ENCODE assay signal across 21 cellular contexts in genomic region chr6:166584046-166584679, GRCh38. TPM values are rescaled to one million over a fixed set of nuclear protein-coding genes. Genes with fewer than 3 reads are reported as not detected.
DNase-seq lines count a peak whose midpoint lies in the region; ATAC-seq and TF ChIP-seq lines count a peak whose summit lies in the region.
"Had no signal": no experiment of that assay in that cellular context is flagged by ENCODE, and none has a peak within 500 bp of the region (broad histone marks: within the 10 kb centered on the region; RNA-seq: fewer than 3 reads in every experiment).

No MANE protein-coding gene starts in this region.

- H3K79me2 ChIP-seq in GM23248 (ENCODE audit: insufficient read depth) (peaks cover 75% of the 10 kb centered on the region), trophoblast cell (ENCODE audit: control insufficient read depth, insufficient read depth, low read length, poor library complexity) (no peaks in the 10 kb centered on the region)

- in situ Hi-C loops in GM23248 (cut with MboI), result no loop called here

- no peaks in the 10 kb centered on the region for H4K20me1 ChIP-seq in GM23248 (ENCODE audit: insufficient read depth)

- H3K27me3 ChIP-seq in GM23248 (replicated peaks; ENCODE audit: insufficient read depth), result no peaks in the 10 kb centered on the region
- no peaks in the 10 kb centered on the region for H3K27me3 ChIP-seq in lower lobe of right lung (ENCODE audit: low read depth)
- H3K27me3 ChIP-seq in trophoblast cell (ENCODE audit: insufficient read depth, low read length), result no peaks in the 10 kb centered on the region

- H2AK5ac ChIP-seq in trophoblast cell (ENCODE audit: low read length), result no peak overlapping the region

- no peaks in the 10 kb centered on the region for H3K79me1 ChIP-seq in trophoblast cell (ENCODE audit: low read length)

- H3K4me1 Mint-ChIP-seq in CD14-positive monocyte, result peaks cover 41% of the 10 kb centered on the region

- H3K4me1 ChIP-seq in GM23248 (ENCODE audit: insufficient read depth), result peaks cover 22% of the 10 kb centered on the region
- peaks cover 19% of the 10 kb centered on the region for H3K4me1 ChIP-seq in lower lobe of right lung
- peaks cover 2 to 8% of the 10 kb centered on the region in 2 experiments for H3K4me1 ChIP-seq in trophoblast cell (ENCODE audit: control insufficient read depth in 1 of 2, insufficient read depth in 2 of 2, low read length in 2 of 2)

- H3K27me3 Mint-ChIP-seq in CD14-positive monocyte (ENCODE audit: low read depth in 3 of 3), result peaks cover 0 to 2% (median 2%) of the 10 kb centered on the region in 3 donors
- H3K27me3 Mint-ChIP-seq: natural killer cell treated with Interleukin-12 subunit alpha and Interleukin-12 subunit beta and Interleukin-15 and Interleukin-18, amount 100 ng/mL, for 72 hours had no signal

- H3K27ac Mint-ChIP-seq in CD14-positive monocyte, result peak overlapping the region in 4 of 7 donors; percentile 2 to 53 (median 13)
- H3K27ac Mint-ChIP-seq: activated T-cell treated with anti-CD3 and anti-CD28 coated beads, Interleukin-2, amount 50 U/mL, for 72 hours; CD8-positive, alpha-beta memory T cell; natural killer cell treated with Interleukin-12 subunit alpha and Interleukin-12 subunit beta and Interleukin-15 and Interleukin-18, amount 100 ng/mL, for 72 hours had no signal

- no peak overlapping the region for H3K14ac ChIP-seq in trophoblast cell (ENCODE audit: low read length)

- H3K9me3 ChIP-seq in GM23248 (ENCODE audit: low read depth) (no peaks in the 10 kb centered on the region), lower lobe of right lung (no peaks in the 10 kb centered on the region), trophoblast cell (ENCODE audit: insufficient read depth, low read depth, low read length) (no peaks in the 10 kb centered on the region)
- H3K9me3 ChIP-seq: thoracic aorta had no signal

- 68 to 70% methylated on average over 3 of the region's 3 CpGs for WGBS in GM23248 (ENCODE audit: low coverage in 1 of 2, low lambda C conversion rate in 2 of 2, missing lambda C conversion rate in 2 of 2), 2 experiments
- no CpG with 5 or more reads among the region's 3 CpGs for WGBS in trophoblast cell (ENCODE audit: extremely low coverage, insufficient coverage, insufficient read length)

- H3K36me3 Mint-ChIP-seq in CD14-positive monocyte, result no peaks in the 10 kb centered on the region
- H3K36me3 Mint-ChIP-seq: CD8-positive, alpha-beta memory T cell; natural killer cell treated with Interleukin-12 subunit alpha and Interleukin-12 subunit beta and Interleukin-15 and Interleukin-18, amount 100 ng/mL, for 72 hours had no signal

- peak overlapping the region; percentile 60 for H3K9ac ChIP-seq in GM23248
- H3K9ac ChIP-seq in trophoblast cell (ENCODE audit: low read length), result no peak overlapping the region

- peak overlapping the region; percentile 45 for H3K4me2 ChIP-seq in GM23248 (ENCODE audit: unreplicated experiment)
- no peak overlapping the region for H3K4me2 ChIP-seq in trophoblast cell (ENCODE audit: low read length)

- peaks cover 9% of the 10 kb centered on the region for H3F3A ChIP-seq in GM23248 (ENCODE audit: insufficient read depth)

- H3K4me3 ChIP-seq in GM23248, result no peak overlapping the region
- H3K4me3 ChIP-seq in lower lobe of right lung, result no peak overlapping the region
- no peak overlapping the region for H3K4me3 ChIP-seq in trophoblast cell (ENCODE audit: low read depth, low read length)
- H3K4me3 ChIP-seq: thoracic aorta had no signal

- H2BK120ac ChIP-seq in trophoblast cell (ENCODE audit: insufficient read depth, low read length, poor library complexity), result no peak overlapping the region

- no peak overlapping the region for H3K23ac ChIP-seq in trophoblast cell (ENCODE audit: low read length)

- ATAC-seq in lower lobe of right lung, result peak; percentile 7 to 18
- ATAC-seq in HG03196 (IDR thresholded peaks at IDR 0.05; ENCODE audit: unreplicated experiment), result no peak
- ATAC-seq: activated T-cell treated with anti-CD3 and anti-CD28 coated beads, Interleukin-2, amount 50 U/mL, for 72 hours; sciatic nerve had no signal

- H3K9me2 ChIP-seq in GM23248 (ENCODE audit: insufficient read depth), result no peaks in the 10 kb centered on the region

- H3K4me3 Mint-ChIP-seq in CD14-positive monocyte, result peak overlapping the region in 1 of 2 donors; percentile 15
- H3K4me3 Mint-ChIP-seq: activated T-cell treated with anti-CD3 and anti-CD28 coated beads, Interleukin-2, amount 50 U/mL, for 72 hours; CD8-positive, alpha-beta memory T cell; natural killer cell treated with Interleukin-12 subunit alpha and Interleukin-12 subunit beta and Interleukin-15 and Interleukin-18, amount 100 ng/mL, for 72 hours had no signal

- DNase-seq in CD14-positive monocyte (ENCODE audit: low spot score), result no peak
- peak; percentile 41 for DNase-seq in GM23248
- peak; percentile 20 for DNase-seq in NOMO-1 treated with dmso at 0.1 percent for 144 hours (lab: John Stamatoyannopoulos, UW; ENCODE audit: unreplicated experiment)
- DNase-seq in lower lobe of right lung, result no peak
- DNase-seq in NCI-H2029 treated with DMSO at 0.1 percent for 48 hours (lab: John Stamatoyannopoulos, UW), result no peak
- no peak for DNase-seq in trophoblast cell
- DNase-seq: activated CD4-positive, CD25-positive, alpha-beta regulatory T cell treated with anti-CD3 and anti-CD28 coated beads, Interleukin-2, amount 50 U/mL, for 72 hours; activated naive CD4-positive, alpha-beta T cell treated with Interleukin-2 at 50 U/mL for 16 hours; activated T-cell treated with anti-CD3 and anti-CD28 coated beads, Interleukin-2, amount 50 U/mL, for 72 hours; CD8-positive, alpha-beta memory T cell; effector memory CD4-positive, alpha-beta T cell; NCI-H1092 treated with DMSO at 0.1 percent for 48 hours; NCI-H1930; NCI-H226; SIG-M5; stimulated activated naive CD4-positive, alpha-beta T cell treated with Interleukin-2 at 50 U/mL for 16 hours; T-helper 1 cell had no signal

- no peak overlapping the region for H3K4ac ChIP-seq in trophoblast cell (ENCODE audit: low read depth, low read length)

- H3K18ac ChIP-seq in trophoblast cell (ENCODE audit: low read length), result no peak overlapping the region

- H2BK12ac ChIP-seq in trophoblast cell (ENCODE audit: low read length), result no peak overlapping the region

- no peak for TF ChIP-seq CTCF in CD14-positive monocyte (IDR thresholded peaks at IDR 0.05)
- TF ChIP-seq CTCF in lower lobe of right lung (IDR thresholded peaks at IDR 0.05), result no peak

- H4K8ac ChIP-seq in trophoblast cell (ENCODE audit: low read depth, low read length), result no peak overlapping the region

- no peak overlapping the region for H2AFZ ChIP-seq in GM23248
- H2AFZ ChIP-seq in trophoblast cell (ENCODE audit: insufficient read depth, low read length, poor library complexity), result no peak overlapping the region

- H3K27ac ChIP-seq in GM23248 (peak overlapping the region; percentile 71), lower lobe of right lung (no peak overlapping the region), trophoblast cell (ENCODE audit: low read depth, low read length) (no peak overlapping the region)
- H3K27ac ChIP-seq: thoracic aorta had no signal

- no peak overlapping the region for H2BK5ac ChIP-seq in trophoblast cell (ENCODE audit: low read depth, low read length, poor library complexity)

- peaks cover 0 to 3% (median 0%) of the 10 kb centered on the region in 7 donors for H3K9me3 Mint-ChIP-seq in CD14-positive monocyte
- H3K9me3 Mint-ChIP-seq: activated T-cell treated with anti-CD3 and anti-CD28 coated beads, Interleukin-2, amount 50 U/mL, for 72 hours; CD8-positive, alpha-beta memory T cell; natural killer cell treated with Interleukin-12 subunit alpha and Interleukin-12 subunit beta and Interleukin-15 and Interleukin-18, amount 100 ng/mL, for 72 hours had no signal

- no peak overlapping the region for H4K91ac ChIP-seq in trophoblast cell (ENCODE audit: low read depth, low read length)

- no peak overlapping the region for H4K12ac ChIP-seq in trophoblast cell (ENCODE audit: low read depth, low read length)

- H3K36me3 ChIP-seq in GM23248 (ENCODE audit: low read depth), result no peaks in the 10 kb centered on the region
- no peaks in the 10 kb centered on the region for H3K36me3 ChIP-seq in lower lobe of right lung
- no peaks in the 10 kb centered on the region for H3K36me3 ChIP-seq in trophoblast cell (ENCODE audit: control insufficient read depth in 1 of 2, insufficient read depth in 2 of 2, low read length in 2 of 2)
- H3K36me3 ChIP-seq: thoracic aorta had no signal

- intact Hi-C loops in CD14-positive monocyte (cut with micrococcal nuclease), result no loop called here
- intact Hi-C loops in lower lobe of right lung (cut with DNase I), result no loop called here

RNA-seq across cellular contexts. Expression of gene RAMACL, which starts 2.3 kb away (rescaled TPM):
- polyA plus RNA-seq in CD14-positive monocyte (under 1 TPM; 0.11 to 0.33 TPM), GM23248 (2016; fragmentation: Nextera tagmentation; extraction: Ambion mirVana) (0.31 and 0.33 TPM in 2 replicates)
- 0.13 and 2.1 TPM in 2 replicates for total RNA-seq in GM23248 (2014; rRNA removed; shearing (Covaris generic))
- total RNA-seq in lower lobe of right lung, result 6.6 TPM
- polyA plus RNA-seq in trophoblast cell (2013), result 0.25 and 0.26 TPM in 2 replicates

RNA-seq across cellular contexts. Expression of gene RPS6KA2, which starts 42.9 kb away (rescaled TPM):
- polyA plus RNA-seq in CD14-positive monocyte (1 to 10 TPM; 1.4 to 3.1 TPM), GM23248 (2016; fragmentation: Nextera tagmentation; extraction: Ambion mirVana) (44.0 and 49.0 TPM in 2 replicates)
- 42.0 and 45.1 TPM in 2 replicates for total RNA-seq in GM23248 (2014; rRNA removed; shearing (Covaris generic))
- total RNA-seq in lower lobe of right lung, result 102 TPM
- polyA plus RNA-seq in trophoblast cell (2013), result 14.3 and 15.4 TPM in 2 replicates

Comparison
In these comparisons a context has a peak if more than half of its experiments do, and no peak if none do; other contexts are left out.
1. DNase-seq: peak in GM23248 (single experiment) and NOMO-1 treated with dmso at 0.1 percent for 144 hours (single experiment); none in CD14-positive monocyte (single experiment), lower lobe of right lung (single experiment), NCI-H2029 treated with DMSO at 0.1 percent for 48 hours (single experiment) and trophoblast cell (0 of 2).